ENCODE assay signal across 27 cellular contexts in genomic region chr5:65411356-65411755, GRCh38.
"Had no signal": no experiment of that assay in that cellular context is flagged by ENCODE, and none has a peak within 500 bp of the region (broad histone marks: within the 10 kb centered on the region; RNA-seq: fewer than 3 reads in every experiment).

No MANE protein-coding gene starts in this region.

- H3K4me1 Mint-ChIP-seq: endodermal cell had no signal

- H3K9me3 ChIP-seq: colonic mucosa, esophagus muscularis mucosa, esophagus squamous epithelium, gastrocnemius medialis, gastroesophageal sphincter, heart left ventricle had no signal

- H3K9me3 Mint-ChIP-seq: dendritic cell treated with granulocyte-macrophage colony-stimulating factor and Interleukin-4, amounts not matched to agents 40 ng/mL and 50 ng/mL, for 4 days had no signal

- H3K4me3 Mint-ChIP-seq: dendritic cell treated with granulocyte-macrophage colony-stimulating factor and Interleukin-4, amounts not matched to agents 40 ng/mL and 50 ng/mL, for 4 days; effector memory CD8-positive, alpha-beta T cell; endodermal cell had no signal

- FAIRE-seq: colon, endometrium, endothelial cell of umbilical vein, frontal cortex had no signal

- H3K27me3 Mint-ChIP-seq: dendritic cell treated with granulocyte-macrophage colony-stimulating factor and Interleukin-4, amounts not matched to agents 40 ng/mL and 50 ng/mL, for 4 days; effector memory CD8-positive, alpha-beta T cell had no signal

- H3K4me1 ChIP-seq: colonic mucosa, esophagus muscularis mucosa, esophagus squamous epithelium, foreskin keratinocyte, gastrocnemius medialis, gastroesophageal sphincter, heart left ventricle had no signal

- H3K27ac ChIP-seq: colonic mucosa, coronary artery, dorsolateral prefrontal cortex, epithelial cell of prostate, esophagus muscularis mucosa, esophagus squamous epithelium, foreskin keratinocyte, gastrocnemius medialis, gastroesophageal sphincter, heart left ventricle had no signal

- H3K36me3 ChIP-seq: colonic mucosa, esophagus muscularis mucosa, esophagus squamous epithelium, gastrocnemius medialis, heart left ventricle had no signal

- H3K27me3 ChIP-seq: colonic mucosa, dorsolateral prefrontal cortex, esophagus muscularis mucosa, esophagus squamous epithelium, foreskin keratinocyte, gastrocnemius medialis, gastroesophageal sphincter, heart left ventricle had no signal

- H3K4me3 ChIP-seq: colonic mucosa, coronary artery, dorsolateral prefrontal cortex, esophagus muscularis mucosa, esophagus squamous epithelium, gastrocnemius medialis, gastroesophageal sphincter, heart left ventricle had no signal

- DNase-seq: colonic mucosa; cortex of kidney; dermis blood vessel endothelial cell; dorsolateral prefrontal cortex; effector CD4-positive, alpha-beta T cell; effector CD8-positive, alpha-beta T cell; effector memory CD4-positive, alpha-beta T cell; effector memory CD8-positive, alpha-beta T cell; endodermal cell; erythroblast; esophagus squamous epithelium; foreskin fibroblast; foreskin keratinocyte; foreskin melanocyte; gastrocnemius medialis; glutamatergic neuron; heart left ventricle had no signal

- ATAC-seq: effector memory CD8-positive, alpha-beta T cell; esophagus mucosa; foreskin keratinocyte; gastrocnemius medialis; gastroesophageal sphincter; heart left ventricle had no signal

- H3K27ac Mint-ChIP-seq: dendritic cell treated with granulocyte-macrophage colony-stimulating factor and Interleukin-4, amounts not matched to agents 40 ng/mL and 50 ng/mL, for 4 days; effector memory CD8-positive, alpha-beta T cell; endodermal cell had no signal
